In genomic region chr15:45646220-45646619, GRCh38 we compare ENCODE assay signal across 13 cellular contexts. TPM values are rescaled to one million over a fixed set of nuclear protein-coding genes. Genes with fewer than 3 reads are reported as not detected.
DNase-seq lines count a peak whose midpoint lies in the region; TF ChIP-seq lines count a peak whose summit lies in the region.
"Had no signal": no experiment of that assay in that cellular context is flagged by ENCODE, and none has a peak within 500 bp of the region (broad histone marks: within the 10 kb centered on the region; RNA-seq: fewer than 3 reads in every experiment).

No MANE protein-coding gene starts in this region.

- 45 to 67% (median 53%) methylated on average over 3 of the region's 3 CpGs for WGBS in stomach, 5 donors

- H3K27me3 Mint-ChIP-seq in activated CD4-positive, alpha-beta T cell treated with anti-CD3 and anti-CD28 coated beads, Interleukin-2, amount 10 ng/mL, durations not matched to agents 24 days and 14 days: no peaks in the 10 kb centered on the region
- H3K27me3 Mint-ChIP-seq in type B pancreatic cell: peaks cover 7% of the 10 kb centered on the region
- H3K27me3 Mint-ChIP-seq: naive B cell had no signal

- peaks cover 66 to 99% (median 89%) of the 10 kb centered on the region in 4 donors for H3K4me1 ChIP-seq in stomach

- no peaks in the 10 kb centered on the region for H3K9me3 ChIP-seq in stomach

- no peak overlapping the region for H3K4me3 ChIP-seq in stomach

- peaks cover 38% of the 10 kb centered on the region for H3K36me3 Mint-ChIP-seq in activated CD4-positive, alpha-beta T cell treated with anti-CD3 and anti-CD28 coated beads, Interleukin-2, amount 10 ng/mL, durations not matched to agents 24 days and 14 days (ENCODE audit: low read depth)
- H3K36me3 Mint-ChIP-seq in type B pancreatic cell: no peaks in the 10 kb centered on the region

- no peak overlapping the region for H3K4me3 Mint-ChIP-seq in activated CD4-positive, alpha-beta T cell treated with anti-CD3 and anti-CD28 coated beads, Interleukin-2, amount 10 ng/mL, durations not matched to agents 24 days and 14 days
- H3K4me3 Mint-ChIP-seq in type B pancreatic cell: no peak overlapping the region
- H3K4me3 Mint-ChIP-seq: naive B cell had no signal

- DNase-seq in activated CD4-positive, alpha-beta T cell treated with anti-CD3 and anti-CD28 coated beads, Interleukin-2, amount 10 ng/mL, durations not matched to agents 24 days and 14 days: no peak
- no peak for DNase-seq in activated CD4-positive, alpha-beta T cell treated with anti-CD3 and anti-CD28 coated beads, Interleukin-2, amount 50 U/mL, for 4 hours
- DNase-seq in amniotic stem cell (lab: John Stamatoyannopoulos, UW): peak; percentile 17
- peak; percentile 43 for DNase-seq in glomerular visceral epithelial cell (ENCODE audit: extremely low spot score)
- no peak for DNase-seq in stomach
- no peak for DNase-seq in DMS 273 treated with DMSO at 0.1 percent for 48 hours (lab: John Stamatoyannopoulos, UW)
- no peak for DNase-seq in type B pancreatic cell (ENCODE audit: extremely low spot score, unreplicated experiment)
- no peak for DNase-seq in medulla oblongata (ENCODE audit: extremely low spot score)
- DNase-seq: activated naive CD4-positive, alpha-beta T cell; central memory CD4-positive, alpha-beta T cell; COR-L47; MM.1S; naive B cell had no signal

- peaks cover 56% of the 10 kb centered on the region for H3K4me1 Mint-ChIP-seq in activated CD4-positive, alpha-beta T cell treated with anti-CD3 and anti-CD28 coated beads, Interleukin-2, amount 10 ng/mL, durations not matched to agents 24 days and 14 days
- peaks cover 4% of the 10 kb centered on the region for H3K4me1 Mint-ChIP-seq in type B pancreatic cell (ENCODE audit: unreplicated experiment)

- no peaks in the 10 kb centered on the region for H3K9me3 Mint-ChIP-seq in activated CD4-positive, alpha-beta T cell treated with anti-CD3 and anti-CD28 coated beads, Interleukin-2, amount 10 ng/mL, durations not matched to agents 24 days and 14 days
- no peaks in the 10 kb centered on the region for H3K9me3 Mint-ChIP-seq in type B pancreatic cell

- TF ChIP-seq CTCF in stomach (IDR thresholded peaks at IDR 0.05) (no peak), type B pancreatic cell (conservative IDR thresholded peaks at IDR 0.05) (no peak)

- no peaks in the 10 kb centered on the region for H3K27me3 ChIP-seq in stomach

- TF ChIP-seq EP300 in stomach (IDR thresholded peaks at IDR 0.05): no peak

- H3K36me3 ChIP-seq in stomach: peaks cover 0 to 6% (median 3%) of the 10 kb centered on the region in 4 donors

- TF ChIP-seq POLR2A in stomach (IDR thresholded peaks at IDR 0.05): no peak

- intact Hi-C loops in activated CD4-positive, alpha-beta T cell treated with anti-CD3 and anti-CD28 coated beads, Interleukin-2, amount 10 ng/mL, durations not matched to agents 24 days and 14 days (cut with micrococcal nuclease): no loop called here
- intact Hi-C loops in stomach (cut with DNase I; ENCODE audit: low total_unique reads): no loop called here

- peak overlapping the region; percentile 53 to 95 (median 70) for H3K27ac ChIP-seq in stomach

- peak overlapping the region; percentile 48 for H3K27ac Mint-ChIP-seq in activated CD4-positive, alpha-beta T cell treated with anti-CD3 and anti-CD28 coated beads, Interleukin-2, amount 10 ng/mL, durations not matched to agents 24 days and 14 days
- H3K27ac Mint-ChIP-seq in type B pancreatic cell: no peak overlapping the region

RNA-seq across cellular contexts. Expression of gene SQOR, which starts 11.4 kb away (rescaled TPM):
- 103 and 108 TPM in 2 replicates for total RNA-seq in activated CD4-positive, alpha-beta T cell treated with anti-CD3 and anti-CD28 coated beads, Interleukin-2, amount 10 ng/mL, durations not matched to agents 24 days and 14 days
- total RNA-seq in stomach (10 to 100 TPM; 49.6 to 70.6 (median 62.5) TPM), type B pancreatic cell (ENCODE audit: low replicate concordance) (6.7 and 9.2 TPM in 2 replicates)
- 100 to 1,000 TPM in 1 of 3 donors, 10 to 100 TPM in 2; 58.1 to 128 (median 63.1) TPM for polyA plus RNA-seq in stomach

RNA-seq across cellular contexts. Expression of gene BLOC1S6, which starts 59.0 kb away (rescaled TPM):
- 42.8 and 44.8 TPM in 2 replicates for total RNA-seq in activated CD4-positive, alpha-beta T cell treated with anti-CD3 and anti-CD28 coated beads, Interleukin-2, amount 10 ng/mL, durations not matched to agents 24 days and 14 days
- 10 to 100 TPM in 4 of 5 donors, 1 to 10 TPM in 1; 7.6 to 74.5 (median 25.4) TPM for total RNA-seq in stomach
- polyA plus RNA-seq in stomach: 10 to 100 TPM; 12.5 to 36.8 (median 31.9) TPM
- 30.9 and 46.7 TPM in 2 replicates for total RNA-seq in type B pancreatic cell (ENCODE audit: low replicate concordance)

Comparison
In these comparisons a context has a peak if more than half of its experiments do, and no peak if none do; other contexts are left out.
1. DNase-seq: peak in amniotic stem cell (single experiment) and glomerular visceral epithelial cell (single experiment); none in activated CD4-positive, alpha-beta T cell treated with anti-CD3 and anti-CD28 coated beads, Interleukin-2, amount 10 ng/mL, durations not matched to agents 24 days and 14 days (single experiment), activated CD4-positive, alpha-beta T cell treated with anti-CD3 and anti-CD28 coated beads, Interleukin-2, amount 50 U/mL, for 4 hours (0 of 2), stomach (single experiment), DMS 273 treated with DMSO at 0.1 percent for 48 hours (single experiment), type B pancreatic cell (single experiment) and medulla oblongata (single experiment).